23 cellular contexts compared by ENCODE assay signal in genomic region chr2:128412181-128412871, GRCh38.
A peak's percentile ranks its signal among the peaks of the same experiment; 100 is the strongest.
DNase-seq lines count a peak whose midpoint lies in the region; ATAC-seq and TF ChIP-seq lines count a peak whose summit lies in the region.
"Had no signal": no experiment of that assay in that cellular context is flagged by ENCODE, and none has a peak within 500 bp of the region (broad histone marks: within the 10 kb centered on the region; RNA-seq: fewer than 3 reads in every experiment).

No MANE protein-coding gene starts in this region.

- no peaks in the 10 kb centered on the region for H3K36me3 ChIP-seq in BLaER1
- no peaks in the 10 kb centered on the region for H3K36me3 ChIP-seq in colonic mucosa
- H3K36me3 ChIP-seq: esophagus squamous epithelium, gastroesophageal sphincter had no signal

- TF ChIP-seq CTCF in colonic mucosa (IDR thresholded peaks at IDR 0.05) = no peak
- TF ChIP-seq CTCF in osteocyte (IDR thresholded peaks at IDR 0.05) = no peak

- intact Hi-C loops in colonic mucosa (cut with DNase I) = no loop called here

- ATAC-seq in HG02798 (IDR thresholded peaks at IDR 0.05; ENCODE audit: poor library complexity, unreplicated experiment) (no peak), GM21529 (IDR thresholded peaks at IDR 0.05; ENCODE audit: unreplicated experiment) (no peak), HG03432 (IDR thresholded peaks at IDR 0.05; ENCODE audit: unreplicated experiment) (no peak)
- ATAC-seq: effector memory CD8-positive, alpha-beta T cell; gastroesophageal sphincter had no signal

- no peak overlapping the region for H3K4me3 Mint-ChIP-seq in osteocyte (ENCODE audit: unreplicated experiment)
- H3K4me3 Mint-ChIP-seq: activated naive CD8-positive, alpha-beta T cell; CD4-positive, alpha-beta T cell; effector memory CD8-positive, alpha-beta T cell had no signal

- H3K9ac ChIP-seq in BLaER1 (no peak overlapping the region), colonic mucosa (ENCODE audit: low read depth in 2 of 2, low read length in 2 of 2) (no peak overlapping the region)

- H3K4me1 Mint-ChIP-seq in osteocyte (ENCODE audit: unreplicated experiment) = peaks cover 17% of the 10 kb centered on the region

- DNase-seq in Jurkat, Clone E6-1 (ENCODE audit: low read depth, low spot score) = peak; percentile 59
- DNase-seq in colonic mucosa = peak; percentile 11
- peak; percentile 76 for DNase-seq in osteocyte (ENCODE audit: extremely low spot score, unreplicated experiment)
- no peak for DNase-seq in OCI-M2 (lab: John Stamatoyannopoulos, UW; ENCODE audit: unreplicated experiment)
- DNase-seq: activated CD4-positive, CD25-positive, alpha-beta regulatory T cell treated with anti-CD3 and anti-CD28 coated beads, Interleukin-2, amount 50 U/mL, for 72 hours; CD4-positive, alpha-beta T cell; cerebellar nuclear complex; DMS153; effector memory CD8-positive, alpha-beta T cell; esophagus squamous epithelium; kidney glomerular epithelial cell; NCI-H187; NCI-H226; NCI-H748 treated with DMSO at 0.1 percent for 48 hours; nucleus accumbens; Right ventricle myocardium superior; SW 1271 had no signal

- peaks cover 6% of the 10 kb centered on the region for H3K9me3 Mint-ChIP-seq in osteocyte (ENCODE audit: unreplicated experiment)
- H3K9me3 Mint-ChIP-seq: CD4-positive, alpha-beta T cell; effector memory CD8-positive, alpha-beta T cell had no signal

- H3K27ac Mint-ChIP-seq in osteocyte (ENCODE audit: unreplicated experiment) = no peak overlapping the region
- H3K27ac Mint-ChIP-seq: activated naive CD8-positive, alpha-beta T cell; CD4-positive, alpha-beta T cell; effector memory CD8-positive, alpha-beta T cell had no signal

- H3K27ac ChIP-seq in BLaER1 = no peak overlapping the region
- no peak overlapping the region for H3K27ac ChIP-seq in colonic mucosa
- H3K27ac ChIP-seq: esophagus squamous epithelium, gastroesophageal sphincter had no signal

- no peak overlapping the region for H3K4me3 ChIP-seq in BLaER1
- no peak overlapping the region for H3K4me3 ChIP-seq in Jurkat, Clone E6-1 (ENCODE audit: low read length)
- H3K4me3 ChIP-seq in colonic mucosa = no peak overlapping the region
- H3K4me3 ChIP-seq: esophagus squamous epithelium, gastroesophageal sphincter had no signal

- no peaks in the 10 kb centered on the region for H3K27me3 Mint-ChIP-seq in osteocyte (ENCODE audit: unreplicated experiment)
- H3K27me3 Mint-ChIP-seq: activated naive CD8-positive, alpha-beta T cell; CD4-positive, alpha-beta T cell had no signal

- H3K4me2 ChIP-seq in BLaER1 = peak overlapping the region; percentile 66

- H3K36me3 Mint-ChIP-seq in osteocyte (ENCODE audit: unreplicated experiment) = no peaks in the 10 kb centered on the region
- H3K36me3 Mint-ChIP-seq: activated naive CD8-positive, alpha-beta T cell had no signal

- H3K27me3 ChIP-seq in BLaER1 (no peaks in the 10 kb centered on the region), colonic mucosa (no peaks in the 10 kb centered on the region)
- H3K27me3 ChIP-seq: esophagus squamous epithelium, gastroesophageal sphincter had no signal

- H3K9me3 ChIP-seq in BLaER1 (no peaks in the 10 kb centered on the region), colonic mucosa (no peaks in the 10 kb centered on the region)
- H3K9me3 ChIP-seq: esophagus squamous epithelium, gastroesophageal sphincter had no signal

- H4K20me1 ChIP-seq in BLaER1 = no peaks in the 10 kb centered on the region

- H3K4me1 ChIP-seq in BLaER1 (peaks cover 51% of the 10 kb centered on the region), colonic mucosa (no peaks in the 10 kb centered on the region)
- H3K4me1 ChIP-seq: gastroesophageal sphincter had no signal
